Comparison of ENCODE assay signal across 8 cellular contexts in the genomic region with DNA sequence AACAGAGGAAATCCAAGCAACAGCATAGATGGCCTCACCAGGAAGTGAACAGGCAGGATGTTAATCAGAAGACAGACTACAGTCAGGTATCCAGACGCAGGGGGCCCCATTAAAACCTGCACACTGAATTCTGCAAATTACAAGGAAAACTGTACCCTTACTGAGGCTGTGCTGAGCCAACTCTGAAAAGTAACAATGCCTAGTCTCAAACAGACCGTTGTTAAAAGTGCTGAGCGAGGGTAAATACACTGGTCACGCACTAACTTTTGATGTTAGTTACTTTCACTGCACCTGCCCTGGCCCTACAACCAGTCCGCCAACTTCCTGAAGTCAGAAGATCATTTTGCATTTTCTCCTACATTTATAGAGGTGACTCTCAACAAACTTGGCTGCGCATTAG. TPM values are rescaled to one million over a fixed set of nuclear protein-coding genes. Genes with fewer than 3 reads are reported as not detected.
DNase-seq lines count a peak whose midpoint lies in the region; ATAC-seq and TF ChIP-seq lines count a peak whose summit lies in the region.

No MANE protein-coding gene starts in this region.

- H3K27ac Mint-ChIP-seq in Calu3 (ENCODE audit: unreplicated experiment) (peak overlapping the region; percentile 96), nephron (peak overlapping the region; percentile 70 to 94 (median 84))

- no peaks in the 10 kb centered on the region for H3K9me3 ChIP-seq in MG63

- peaks cover 6% of the 10 kb centered on the region for H3K36me3 ChIP-seq in MG63

- ATAC-seq in GM21619 (IDR thresholded peaks at IDR 0.05; ENCODE audit: unreplicated experiment), result no peak
- no peak for ATAC-seq in GM19467 (IDR thresholded peaks at IDR 0.05; ENCODE audit: unreplicated experiment)
- ATAC-seq in HG03442 (IDR thresholded peaks at IDR 0.05; ENCODE audit: unreplicated experiment), result no peak

- H3K4me3 ChIP-seq in MG63, result peak overlapping the region; percentile 85

- H3K4me3 Mint-ChIP-seq in Calu3 (ENCODE audit: low read depth, unreplicated experiment) (peak overlapping the region; percentile 100), nephron (peak overlapping the region; percentile 95 to 98 (median 95))

- no peaks in the 10 kb centered on the region for H3K27me3 ChIP-seq in MG63

- CTCF ChIA-PET in Calu3 (lab: Charles Lee), result no interaction called here

- H3K36me3 Mint-ChIP-seq in Calu3 (ENCODE audit: insufficient read depth, unreplicated experiment), result peaks cover 21% of the 10 kb centered on the region
- peaks cover 23% of the 10 kb centered on the region for H3K36me3 Mint-ChIP-seq in nephron (ENCODE audit: low read depth)

- H3K4me1 Mint-ChIP-seq in Calu3 (ENCODE audit: low read depth, unreplicated experiment) (peaks cover 12% of the 10 kb centered on the region), nephron (peaks cover 21% of the 10 kb centered on the region)

- DNase-seq in Calu3, result peak; percentile 2
- no peak for DNase-seq in MG63
- DNase-seq in dermis blood vessel endothelial cell, result peak; percentile 14
- no peak for DNase-seq in foreskin melanocyte

- TF ChIP-seq CTCF in Calu3 (IDR thresholded peaks at IDR 0.05; ENCODE audit: unreplicated experiment) (no peak), nephron (IDR thresholded peaks at IDR 0.05; ENCODE audit: unreplicated experiment in 3 of 3) (no peak)

- BruUV-seq in Calu3 (replicated peaks; lab: Mats Ljungman, UMichigan), result no TSS peak

- no peaks in the 10 kb centered on the region for H3K9me3 Mint-ChIP-seq in Calu3 (ENCODE audit: low read depth, unreplicated experiment)
- H3K9me3 Mint-ChIP-seq in nephron, result no peaks in the 10 kb centered on the region

- intact Hi-C loops in Calu3 (cut with micrococcal nuclease; ENCODE audit: unreplicated experiment), result no loop called here

- peaks cover 16% of the 10 kb centered on the region for H3K27me3 Mint-ChIP-seq in Calu3 (ENCODE audit: unreplicated experiment)
- H3K27me3 Mint-ChIP-seq in nephron (ENCODE audit: low read depth), result no peaks in the 10 kb centered on the region

RNA-seq across cellular contexts. Expression of gene TAMM41, which starts 1.0 kb away (rescaled TPM):
- 22.8 and 26.3 TPM in 2 replicates for total RNA-seq in Calu3 (2022)
- total RNA-seq in MG63 (2014; rRNA removed; shearing (Covaris generic); ENCODE audit: low replicate concordance), result 0.59 and 1.1 TPM in 2 replicates
- total RNA-seq in dermis blood vessel endothelial cell, result 5.4 and 7.0 TPM in 2 replicates

Comparison
In these comparisons a context has a peak if more than half of its experiments do, and no peak if none do; other contexts are left out.
1. DNase-seq: peak in Calu3 (single experiment) and dermis blood vessel endothelial cell (single experiment); none in MG63 (single experiment) and foreskin melanocyte (single experiment).